10 cellular contexts compared by ENCODE assay signal in genomic region chr12:113142173-113142885, GRCh38. TPM values are rescaled to one million over a fixed set of nuclear protein-coding genes. Genes with fewer than 3 reads are reported as not detected.
DNase-seq lines count a peak whose midpoint lies in the region; ATAC-seq and TF ChIP-seq lines count a peak whose summit lies in the region.
"Had no signal": no experiment of that assay in that cellular context is flagged by ENCODE, and none has a peak within 500 bp of the region (broad histone marks: within the 10 kb centered on the region; RNA-seq: fewer than 3 reads in every experiment).

No MANE protein-coding gene starts in this region.

- H3K4me1 Mint-ChIP-seq in activated T-cell treated with anti-CD3 and anti-CD28 coated beads, Interleukin-2, amount 50 U/mL, for 4 hours (ENCODE audit: low read depth) = peaks cover 3% of the 10 kb centered on the region
- no peaks in the 10 kb centered on the region for H3K4me1 Mint-ChIP-seq in glutamatergic neuron (ENCODE audit: low read depth, unreplicated experiment)

- no peak for TF ChIP-seq EP300 in upper lobe of left lung (IDR thresholded peaks at IDR 0.05)

- no peak overlapping the region for H3K4me3 Mint-ChIP-seq in activated T-cell treated with anti-CD3 and anti-CD28 coated beads, Interleukin-2, amount 50 U/mL, for 4 hours
- H3K4me3 Mint-ChIP-seq in glutamatergic neuron (ENCODE audit: unreplicated experiment) = no peak overlapping the region
- H3K4me3 Mint-ChIP-seq: HFFc6 had no signal

- no peak for TF ChIP-seq CTCF in right lobe of liver (IDR thresholded peaks at IDR 0.05)
- no peak for TF ChIP-seq CTCF in upper lobe of left lung (IDR thresholded peaks at IDR 0.05)
- TF ChIP-seq CTCF in glutamatergic neuron (IDR thresholded peaks at IDR 0.05; ENCODE audit: partially characterized antibody, unreplicated experiment) = no peak

- H3K27ac ChIP-seq in right lobe of liver (no peak overlapping the region), upper lobe of left lung (peak overlapping the region in 3 of 4 donors; percentile 55 to 77 (median 65))

- H3K27ac Mint-ChIP-seq in glutamatergic neuron (ENCODE audit: unreplicated experiment) = no peak overlapping the region
- H3K27ac Mint-ChIP-seq: HFFc6 had no signal

- no peak overlapping the region for H3K4me3 ChIP-seq in right lobe of liver
- H3K4me3 ChIP-seq in upper lobe of left lung = no peak overlapping the region

- peaks cover 3% of the 10 kb centered on the region for H3K9me3 Mint-ChIP-seq in activated T-cell treated with anti-CD3 and anti-CD28 coated beads, Interleukin-2, amount 50 U/mL, for 4 hours
- H3K9me3 Mint-ChIP-seq in glutamatergic neuron (ENCODE audit: unreplicated experiment) = no peaks in the 10 kb centered on the region
- H3K9me3 Mint-ChIP-seq: HFFc6 had no signal

- WGBS in right lobe of liver (ENCODE audit: insufficient coverage, low coverage, low lambda C conversion rate, missing lambda C conversion rate) = 44% methylated on average over 5 of the region's 17 CpGs
- 40 to 51% methylated on average over 17 of the region's 17 CpGs for WGBS in upper lobe of left lung, 2 donors

- H3K27me3 Mint-ChIP-seq in activated T-cell treated with anti-CD3 and anti-CD28 coated beads, Interleukin-2, amount 50 U/mL, for 4 hours (ENCODE audit: low read depth) = no peaks in the 10 kb centered on the region
- H3K27me3 Mint-ChIP-seq in glutamatergic neuron (ENCODE audit: unreplicated experiment) = peaks cover 2% of the 10 kb centered on the region

- H3K27me3 ChIP-seq in right lobe of liver (no peaks in the 10 kb centered on the region), upper lobe of left lung (no peaks in the 10 kb centered on the region)

- no peaks in the 10 kb centered on the region for H3K36me3 Mint-ChIP-seq in activated T-cell treated with anti-CD3 and anti-CD28 coated beads, Interleukin-2, amount 50 U/mL, for 4 hours (ENCODE audit: insufficient read depth)
- no peaks in the 10 kb centered on the region for H3K36me3 Mint-ChIP-seq in glutamatergic neuron (ENCODE audit: unreplicated experiment)

- intact Hi-C loops in Right ventricle myocardium superior (cut with DNase I) (no loop called here), cardiac septum (cut with DNase I) (no loop called here), right lobe of liver (cut with DNase I) (no loop called here)

- TF ChIP-seq POLR2A in right lobe of liver (IDR thresholded peaks at IDR 0.05) = no peak
- no peak for TF ChIP-seq POLR2A in upper lobe of left lung (IDR thresholded peaks at IDR 0.05)

- no peaks in the 10 kb centered on the region for H3K4me1 ChIP-seq in right lobe of liver
- H3K4me1 ChIP-seq in upper lobe of left lung = no peaks in the 10 kb centered on the region

- H3K9me3 ChIP-seq in right lobe of liver (no peaks in the 10 kb centered on the region), upper lobe of left lung (peaks cover 0 to 3% (median 0%) of the 10 kb centered on the region in 4 donors)

- peak; percentile 57 for DNase-seq in Right ventricle myocardium superior
- no peak for DNase-seq in cardiac septum (ENCODE audit: low spot score)
- no peak for DNase-seq in activated T-cell treated with anti-CD3 and anti-CD28 coated beads, Interleukin-2, amount 50 U/mL, for 4 hours
- DNase-seq in right lobe of liver = peak in 2 of 3 donors; percentile 52 to 61
- DNase-seq in upper lobe of left lung = peak in 1 of 2 donors; percentile 34
- DNase-seq in glutamatergic neuron = no peak
- DNase-seq in hepatic stellate cell (ENCODE audit: low spot score) = no peak
- DNase-seq: HFFc6, NCI-H2081 treated with DMSO at 0.1 percent for 48 hours had no signal

- ATAC-seq in Right ventricle myocardium superior (ENCODE audit: poor library complexity) (peak; percentile 83), right lobe of liver (peak; percentile 48 to 71 (median 64)), upper lobe of left lung (ENCODE audit: low FRiP score in 2 of 2) (peak; percentile 36 to 76), HG03045 (IDR thresholded peaks at IDR 0.05; ENCODE audit: unreplicated experiment) (no peak)
- ATAC-seq in activated T-cell treated with anti-CD3 and anti-CD28 coated beads, Interleukin-2, amount 50 U/mL, for 4 hours = peak; percentile 83 to 85

- H3K36me3 ChIP-seq in right lobe of liver = no peaks in the 10 kb centered on the region
- no peaks in the 10 kb centered on the region for H3K36me3 ChIP-seq in upper lobe of left lung

RNA-seq across cellular contexts. Expression of gene RASAL1, which starts 6.8 kb away (rescaled TPM):
- total RNA-seq in Right ventricle myocardium superior = not detected
- not detected for total RNA-seq in cardiac septum
- 1 to 10 TPM in 1 of 3 donors, under 1 TPM in 2; 0.58 to 1.1 (median 0.87) TPM for total RNA-seq in activated T-cell treated with anti-CD3 and anti-CD28 coated beads, Interleukin-2, amount 50 U/mL, for 4 hours
- total RNA-seq in right lobe of liver = under 1 TPM in 4 of 6 experiments, not detected in 2; 0.10 to 0.24 (median 0.15) TPM
- 1 to 10 TPM in 1 of 6 donors, under 1 TPM in 2, not detected in 3; 0.27 to 4.2 (median 0.60) TPM for total RNA-seq in upper lobe of left lung
- total RNA-seq in glutamatergic neuron (ENCODE audit: unreplicated experiment) = not detected
- total RNA-seq: HFFc6 had no signal

RNA-seq across cellular contexts. Expression of gene CFAP73, which starts 7.2 kb away (rescaled TPM):
- total RNA-seq in Right ventricle myocardium superior = not detected
- total RNA-seq in cardiac septum = not detected
- total RNA-seq in activated T-cell treated with anti-CD3 and anti-CD28 coated beads, Interleukin-2, amount 50 U/mL, for 4 hours = under 1 TPM; 0.29 to 0.46 (median 0.38) TPM
- under 1 TPM in 1 of 6 experiments, not detected in 5; 0.15 TPM for total RNA-seq in right lobe of liver
- 10 to 100 TPM in 3 of 6 donors, 1 to 10 TPM in 2, under 1 TPM in 1; 0.97 to 34.1 (median 15.4) TPM for total RNA-seq in upper lobe of left lung
- total RNA-seq in glutamatergic neuron (ENCODE audit: unreplicated experiment) = not detected

RNA-seq across cellular contexts. Expression of gene DDX54, which starts 42.9 kb away (rescaled TPM):
- 33.6 TPM for total RNA-seq in Right ventricle myocardium superior
- total RNA-seq in cardiac septum = 35.5 TPM
- total RNA-seq in activated T-cell treated with anti-CD3 and anti-CD28 coated beads, Interleukin-2, amount 50 U/mL, for 4 hours = 100 to 1,000 TPM; 213 to 236 (median 232) TPM
- total RNA-seq in right lobe of liver = 10 to 100 TPM; 22.8 to 43.8 (median 31.1) TPM
- total RNA-seq in upper lobe of left lung = 10 to 100 TPM; 43.3 to 81.5 (median 58.9) TPM
- total RNA-seq in glutamatergic neuron (ENCODE audit: unreplicated experiment) = 16.9 TPM

RNA-seq across cellular contexts. Expression of gene RITA1, which starts 43.2 kb away (rescaled TPM):
- total RNA-seq in Right ventricle myocardium superior (16.3 TPM), cardiac septum (11.0 TPM), right lobe of liver (10 to 100 TPM; 11.1 to 33.0 (median 22.3) TPM), upper lobe of left lung (10 to 100 TPM; 11.5 to 25.2 (median 17.6) TPM), glutamatergic neuron (ENCODE audit: unreplicated experiment) (6.7 TPM)
- 10 to 100 TPM; 24.6 to 31.0 (median 27.5) TPM for total RNA-seq in activated T-cell treated with anti-CD3 and anti-CD28 coated beads, Interleukin-2, amount 50 U/mL, for 4 hours

Comparison
In these comparisons a context has a peak if more than half of its experiments do, and no peak if none do; other contexts are left out.
1. DNase-seq: peak in Right ventricle myocardium superior (single experiment) and right lobe of liver (2 of 3); none in cardiac septum (single experiment), activated T-cell treated with anti-CD3 and anti-CD28 coated beads, Interleukin-2, amount 50 U/mL, for 4 hours (single experiment), glutamatergic neuron (single experiment) and hepatic stellate cell (single experiment).
2. H3K27ac ChIP-seq: peak in upper lobe of left lung (3 of 4); none in right lobe of liver (0 of 3).